Comparison of ENCODE assay signal across 23 cellular contexts in genomic region chr2:234047361-234047760, GRCh38. TPM values are rescaled to one million over a fixed set of nuclear protein-coding genes. Genes with fewer than 3 reads are reported as not detected.
"Had no signal": no experiment of that assay in that cellular context is flagged by ENCODE, and none has a peak within 500 bp of the region (broad histone marks: within the 10 kb centered on the region; RNA-seq: fewer than 3 reads in every experiment).

No MANE protein-coding gene starts in this region.

- H3K36me3 Mint-ChIP-seq: activated CD4-positive, alpha-beta memory T cell treated with anti-CD3 and anti-CD28 coated beads for 36 hours; activated naive CD8-positive, alpha-beta T cell had no signal

- H3K4me3 Mint-ChIP-seq: activated CD4-positive, alpha-beta memory T cell treated with anti-CD3 and anti-CD28 coated beads for 36 hours; activated CD4-positive, alpha-beta T cell treated with anti-CD3 and anti-CD28 coated beads, Interleukin-2, amount 10 ng/mL, durations not matched to agents 7 days and 5 days; activated naive CD4-positive, alpha-beta T cell treated with anti-CD3 and anti-CD28 coated beads for 36 hours; activated naive CD8-positive, alpha-beta T cell; activated T-helper 17 cell treated with anti-CD3 and anti-CD28 coated beads, Interleukin-2, amount 50 U/mL, for 72 hours; T-helper 1 cell treated with Interleukin-12 subunit alpha and Interleukin-12 subunit beta and Interleukin-4 antibody, amounts not matched to agents 30 μg/mL and 1 μg/mL, for 36 hours had no signal

- DNase-seq: activated CD4-positive, alpha-beta memory T cell treated with anti-CD3 and anti-CD28 coated beads for 36 hours; activated CD4-positive, alpha-beta T cell treated with anti-CD3 and anti-CD28 coated beads, Interleukin-2, amount 10 ng/mL, durations not matched to agents 7 days and 5 days; activated CD4-positive, CD25-positive, alpha-beta regulatory T cell; activated gamma-delta T cell; activated naive CD4-positive, alpha-beta T cell treated with anti-CD3 and anti-CD28 coated beads for 36 hours; activated T-cell treated with anti-CD3 and anti-CD28 coated beads for 4 hours; activated T-cell treated with anti-CD3 and anti-CD28 coated beads, Interleukin-2, amount 50 U/mL, for 48 hours; amygdala; brain microvascular endothelial cell; MM.1S; NCI-H1105; NCI-H146; NCI-H187 treated with DMSO at 0.1 percent for 48 hours; NCI-H2081 treated with DMSO at 0.1 percent for 48 hours; NCI-H446; SHP77 treated with DMSO at 0.1 percent for 48 hours had no signal

- H3K9me3 Mint-ChIP-seq: activated CD4-positive, alpha-beta memory T cell treated with anti-CD3 and anti-CD28 coated beads for 36 hours; activated CD4-positive, alpha-beta T cell treated with anti-CD3 and anti-CD28 coated beads, Interleukin-2, amount 10 ng/mL, durations not matched to agents 7 days and 5 days; activated naive CD4-positive, alpha-beta T cell treated with anti-CD3 and anti-CD28 coated beads for 36 hours; activated T-helper 17 cell treated with anti-CD3 and anti-CD28 coated beads, Interleukin-2, amount 50 U/mL, for 72 hours; T-helper 1 cell treated with Interleukin-12 subunit alpha and Interleukin-12 subunit beta and Interleukin-4 antibody, amounts not matched to agents 30 μg/mL and 1 μg/mL, for 36 hours had no signal

- H3K27me3 Mint-ChIP-seq: activated CD4-positive, alpha-beta memory T cell treated with anti-CD3 and anti-CD28 coated beads for 36 hours; activated naive CD8-positive, alpha-beta T cell; activated T-helper 17 cell treated with anti-CD3 and anti-CD28 coated beads, Interleukin-2, amount 50 U/mL, for 72 hours had no signal

- ATAC-seq: activated T-helper 17 cell treated with anti-CD3 and anti-CD28 coated beads, Interleukin-2, amount 50 U/mL, for 72 hours; PC-3 had no signal

- H3K4me3 ChIP-seq: cardiac muscle cell had no signal

- H3K27ac Mint-ChIP-seq: activated CD4-positive, alpha-beta memory T cell treated with anti-CD3 and anti-CD28 coated beads for 36 hours; activated CD4-positive, alpha-beta T cell treated with anti-CD3 and anti-CD28 coated beads, Interleukin-2, amount 10 ng/mL, durations not matched to agents 7 days and 5 days; activated naive CD4-positive, alpha-beta T cell treated with anti-CD3 and anti-CD28 coated beads for 36 hours; activated naive CD8-positive, alpha-beta T cell; activated T-helper 17 cell treated with anti-CD3 and anti-CD28 coated beads, Interleukin-2, amount 50 U/mL, for 72 hours; T-helper 1 cell treated with Interleukin-12 subunit alpha and Interleukin-12 subunit beta and Interleukin-4 antibody, amounts not matched to agents 30 μg/mL and 1 μg/mL, for 36 hours had no signal

- H3K4me1 Mint-ChIP-seq: activated CD4-positive, alpha-beta T cell treated with anti-CD3 and anti-CD28 coated beads, Interleukin-2, amount 10 ng/mL, durations not matched to agents 7 days and 5 days; activated T-helper 17 cell treated with anti-CD3 and anti-CD28 coated beads, Interleukin-2, amount 50 U/mL, for 72 hours had no signal

RNA-seq across cellular contexts. Expression of gene SPP2, which starts 3.1 kb away (rescaled TPM):
- total RNA-seq: activated CD4-positive, alpha-beta memory T cell treated with anti-CD3 and anti-CD28 coated beads for 36 hours; activated CD4-positive, alpha-beta T cell treated with anti-CD3 and anti-CD28 coated beads, Interleukin-2, amount 10 ng/mL, durations not matched to agents 7 days and 5 days; activated CD8-positive, alpha-beta memory T cell treated with anti-CD3 and anti-CD28 coated beads for 36 hours; activated naive CD4-positive, alpha-beta T cell treated with anti-CD3 and anti-CD28 coated beads for 36 hours; activated T-helper 17 cell treated with anti-CD3 and anti-CD28 coated beads, Interleukin-2, amount 50 U/mL, for 72 hours; cardiac muscle cell; PC-3; SK-MEL-5 had no signal
- polyA plus RNA-seq: cardiac muscle cell had no signal
